In genomic region chrX:1394731-1395501, GRCh38 we compare ENCODE assay signal across 9 cellular contexts. TPM values are rescaled to one million over a fixed set of nuclear protein-coding genes. Genes with fewer than 3 reads are reported as not detected.
DNase-seq lines count a peak whose midpoint lies in the region; TF ChIP-seq lines count a peak whose summit lies in the region.
"Had no signal": no experiment of that assay in that cellular context is flagged by ENCODE, and none has a peak within 500 bp of the region (broad histone marks: within the 10 kb centered on the region; RNA-seq: fewer than 3 reads in every experiment).

No MANE protein-coding gene starts in this region.

- H3K27ac ChIP-seq in CD8-positive, alpha-beta memory T cell (ENCODE audit: low read depth, low read length) = no peak overlapping the region
- H3K27ac ChIP-seq in WERI-Rb-1 (peak overlapping the region; percentile 99), fibroblast of lung (ENCODE audit: insufficient read depth, low read length) (no peak overlapping the region), ovary (no peak overlapping the region)

- H3K27me3 ChIP-seq in CD8-positive, alpha-beta memory T cell (ENCODE audit: insufficient read depth, low read length, poor library complexity, severe bottlenecking) = no peaks in the 10 kb centered on the region
- no peaks in the 10 kb centered on the region for H3K27me3 ChIP-seq in WERI-Rb-1 (ENCODE audit: insufficient read depth, low read depth, severe bottlenecking)
- no peaks in the 10 kb centered on the region for H3K27me3 ChIP-seq in fibroblast of lung (ENCODE audit: control insufficient read depth, insufficient read depth, low read length)
- H3K27me3 ChIP-seq in ovary = no peaks in the 10 kb centered on the region

- H3K9ac ChIP-seq in fibroblast of lung (ENCODE audit: insufficient read depth, low read length) = peak overlapping the region; percentile 30

- intact Hi-C loops in ovary (cut with DNase I) = no loop called here

- H3K79me2 ChIP-seq in fibroblast of lung (ENCODE audit: control insufficient read depth, insufficient read depth, low read length) = peaks cover 42% of the 10 kb centered on the region

- TF ChIP-seq POLR2A in ovary (IDR thresholded peaks at IDR 0.05) = no peak

- no peak for TF ChIP-seq CTCF in WERI-Rb-1 (IDR thresholded peaks at IDR 0.05; ENCODE audit: low read depth, low read length)
- no peak for TF ChIP-seq CTCF in fibroblast of lung (conservative IDR thresholded peaks at IDR 0.05 in 1 of 2, IDR thresholded peaks at IDR 0.05 in 1 of 2; ENCODE audit: low read depth in 1 of 2, low read length in 2 of 2)
- TF ChIP-seq CTCF in ovary (IDR thresholded peaks at IDR 0.05) = no peak

- CTCF ChIA-PET in CD8-positive, alpha-beta memory T cell (lab: Charles Lee) = no interaction called here

- WGBS in ovary, 3 donors = 89 to 93% (median 92%) methylated on average over 20 to 22 of the region's 22 CpGs

- peaks cover 14% of the 10 kb centered on the region for H3K4me1 ChIP-seq in CD8-positive, alpha-beta memory T cell (ENCODE audit: insufficient read depth, low read length)
- H3K4me1 ChIP-seq in fibroblast of lung (ENCODE audit: control insufficient read depth, extremely low read depth, insufficient read depth, low read length) (peaks cover 11% of the 10 kb centered on the region), ovary (ENCODE audit: insufficient read depth) (peaks cover 5% of the 10 kb centered on the region)

- peaks cover 7% of the 10 kb centered on the region for H3K36me3 ChIP-seq in CD8-positive, alpha-beta memory T cell (ENCODE audit: insufficient read depth, low read length)
- H3K36me3 ChIP-seq in WERI-Rb-1 (peaks cover 62% of the 10 kb centered on the region), fibroblast of lung (ENCODE audit: control insufficient read depth, insufficient read depth, low read length) (peaks cover 7% of the 10 kb centered on the region), ovary (no peaks in the 10 kb centered on the region)

- H3K27ac Mint-ChIP-seq in CD8-positive, alpha-beta memory T cell = peak overlapping the region in 2 of 8 donors; percentile 39 to 63

- peak overlapping the region; percentile 29 to 87 (median 48) for H3K4me3 Mint-ChIP-seq in CD8-positive, alpha-beta memory T cell

- POLR2A ChIA-PET in CD8-positive, alpha-beta memory T cell (lab: Charles Lee) = no interaction called here

- no peaks in the 10 kb centered on the region for H3K9me3 ChIP-seq in CD8-positive, alpha-beta memory T cell (ENCODE audit: low read length)
- no peaks in the 10 kb centered on the region for H3K9me3 ChIP-seq in WERI-Rb-1 (ENCODE audit: severe bottlenecking)
- no peaks in the 10 kb centered on the region for H3K9me3 ChIP-seq in fibroblast of lung (ENCODE audit: control insufficient read depth, insufficient read depth, low read depth, low read length)
- H3K9me3 ChIP-seq in ovary = no peaks in the 10 kb centered on the region

- H3K4me3 ChIP-seq in CD8-positive, alpha-beta memory T cell (ENCODE audit: low read length) = no peak overlapping the region
- H3K4me3 ChIP-seq in WERI-Rb-1 (ENCODE audit: low read depth, low read length) = no peak overlapping the region; the same call in 1 of the 2 replicates
- H3K4me3 ChIP-seq in fibroblast of lung (replicated peaks in 1 of 4; ENCODE audit: control extremely low read depth in 1 of 4, insufficient read depth in 1 of 4, low read depth in 3 of 4, low read length in 4 of 4) = peak overlapping the region in 3 of 4 experiments; percentile 26 to 100 (median 60)
- H3K4me3 ChIP-seq in ovary = no peak overlapping the region

- H3K4me1 Mint-ChIP-seq in CD8-positive, alpha-beta memory T cell = peaks cover 17 to 47% (median 32%) of the 10 kb centered on the region in 3 donors

- peak overlapping the region; percentile 78 for H3K4me2 ChIP-seq in fibroblast of lung (ENCODE audit: extremely low read depth, insufficient read depth, low read length)

- peaks cover 0 to 1% (median 0%) of the 10 kb centered on the region in 5 donors for H3K9me3 Mint-ChIP-seq in CD8-positive, alpha-beta memory T cell

- TF ChIP-seq EP300 in ovary (IDR thresholded peaks at IDR 0.05) = no peak

- DNase-seq in CD8-positive, alpha-beta memory T cell = peak in 1 of 5 donors; percentile 43
- DNase-seq in WERI-Rb-1 (no peak), fibroblast of lung (ENCODE audit: low read depth in 2 of 2) (no peak), ovary (peak; percentile 10 to 45 (median 33)), SW480 (ENCODE audit: low spot score) (no peak), T1000 (lab: John Stamatoyannopoulos, UW) (no peak), H4 (ENCODE audit: low spot score) (no peak), HT-29 (ENCODE audit: low spot score) (no peak)
- DNase-seq: stimulated activated CD4-positive, alpha-beta T cell treated with anti-CD3 and anti-CD28 coated beads, Interleukin-4, amount 100 ng/mL, for 1 hour had no signal

- peaks cover 0 to 26% (median 1%) of the 10 kb centered on the region in 3 donors for H3K36me3 Mint-ChIP-seq in CD8-positive, alpha-beta memory T cell

- no peak overlapping the region for H2AFZ ChIP-seq in fibroblast of lung (ENCODE audit: low read length)

- H3K27me3 Mint-ChIP-seq in CD8-positive, alpha-beta memory T cell = no peaks in the 10 kb centered on the region

- H4K20me1 ChIP-seq in fibroblast of lung (ENCODE audit: control insufficient read depth, extremely low read depth, insufficient read depth, low read length) = no peaks in the 10 kb centered on the region

RNA-seq across cellular contexts. Expression of gene SLC25A6, which starts 3.0 kb away (rescaled TPM):
- total RNA-seq in CD8-positive, alpha-beta memory T cell = 100 to 1,000 TPM; 330 to 341 TPM
- polyA plus RNA-seq in CD8-positive, alpha-beta memory T cell = 469 TPM
- 158 and 194 TPM in 2 replicates for total RNA-seq in fibroblast of lung
- polyA plus RNA-seq in fibroblast of lung = 220 and 228 TPM in 2 replicates
- 464 and 513 TPM in 2 replicates for polyA plus RNA-seq in fibroblast of lung (2012)
- 150 and 196 TPM in 2 replicates for polyA minus RNA-seq in fibroblast of lung (ENCODE audit: low replicate concordance)
- total RNA-seq in ovary = 100 to 1,000 TPM; 473 to 630 (median 519) TPM
- 100 to 1,000 TPM; 105 to 703 TPM for polyA plus RNA-seq in ovary
- 245 and 252 TPM in 2 replicates for total RNA-seq in H4 (2014; rRNA removed; shearing (Covaris generic))
- 299 and 300 TPM in 2 replicates for total RNA-seq in HT-29 (2014; rRNA removed; shearing (Covaris generic))

RNA-seq across cellular contexts. Expression of gene ASMTL, which starts 57.8 kb away (rescaled TPM):
- 10 to 100 TPM; 26.1 to 26.5 TPM for total RNA-seq in CD8-positive, alpha-beta memory T cell
- polyA plus RNA-seq in CD8-positive, alpha-beta memory T cell = 47.9 TPM
- total RNA-seq in fibroblast of lung (11.0 and 12.9 TPM in 2 replicates), ovary (10 to 100 TPM; 23.1 to 48.9 (median 40.7) TPM)
- polyA plus RNA-seq in fibroblast of lung (17.7 and 19.8 TPM in 2 replicates), ovary (10 to 100 TPM; 21.3 to 45.4 TPM)
- polyA plus RNA-seq in fibroblast of lung (2012) = 29.7 and 31.9 TPM in 2 replicates
- polyA minus RNA-seq in fibroblast of lung (ENCODE audit: low replicate concordance) = 21.6 and 21.9 TPM in 2 replicates
- 0.72 and 5.0 TPM in 2 replicates for total RNA-seq in H4 (2014; rRNA removed; shearing (Covaris generic))
- 11.6 and 15.2 TPM in 2 replicates for total RNA-seq in HT-29 (2014; rRNA removed; shearing (Covaris generic))

RNA-seq across cellular contexts. Expression of gene IL3RA, which starts 58.3 kb away (rescaled TPM):
- under 1 TPM; 0.42 to 0.44 TPM for total RNA-seq in CD8-positive, alpha-beta memory T cell
- polyA plus RNA-seq in CD8-positive, alpha-beta memory T cell = not detected
- total RNA-seq in fibroblast of lung (under 0.01 TPM in 1 of 2 replicates, not detected in the other), ovary (1 to 10 TPM in 6 of 7 donors, under 1 TPM in 1; 0.12 to 4.1 (median 1.8) TPM)
- polyA plus RNA-seq in fibroblast of lung (0.03 TPM in 1 of 2 replicates, not detected in the other), ovary (1 to 10 TPM; 4.7 to 5.1 TPM)
- polyA plus RNA-seq in fibroblast of lung (2012) = not detected in 2 replicates
- polyA minus RNA-seq in fibroblast of lung (ENCODE audit: low replicate concordance) = not detected in 2 replicates
- total RNA-seq in H4 (2014; rRNA removed; shearing (Covaris generic)) = 0.72 and 1.1 TPM in 2 replicates
- not detected in 2 replicates for total RNA-seq in HT-29 (2014; rRNA removed; shearing (Covaris generic))

Comparison
In these comparisons a context has a peak if more than half of its experiments do, and no peak if none do; other contexts are left out.
1. DNase-seq: peak in ovary (5 of 5); none in WERI-Rb-1 (single experiment), fibroblast of lung (0 of 2), SW480 (single experiment), T1000 (single experiment), H4 (single experiment) and HT-29 (single experiment).
2. H3K4me3 ChIP-seq: peak in fibroblast of lung (3 of 4); none in CD8-positive, alpha-beta memory T cell (single experiment), WERI-Rb-1 (single experiment) and ovary (single experiment).